ENCODE assay signal across 9 cellular contexts in the genomic region with DNA sequence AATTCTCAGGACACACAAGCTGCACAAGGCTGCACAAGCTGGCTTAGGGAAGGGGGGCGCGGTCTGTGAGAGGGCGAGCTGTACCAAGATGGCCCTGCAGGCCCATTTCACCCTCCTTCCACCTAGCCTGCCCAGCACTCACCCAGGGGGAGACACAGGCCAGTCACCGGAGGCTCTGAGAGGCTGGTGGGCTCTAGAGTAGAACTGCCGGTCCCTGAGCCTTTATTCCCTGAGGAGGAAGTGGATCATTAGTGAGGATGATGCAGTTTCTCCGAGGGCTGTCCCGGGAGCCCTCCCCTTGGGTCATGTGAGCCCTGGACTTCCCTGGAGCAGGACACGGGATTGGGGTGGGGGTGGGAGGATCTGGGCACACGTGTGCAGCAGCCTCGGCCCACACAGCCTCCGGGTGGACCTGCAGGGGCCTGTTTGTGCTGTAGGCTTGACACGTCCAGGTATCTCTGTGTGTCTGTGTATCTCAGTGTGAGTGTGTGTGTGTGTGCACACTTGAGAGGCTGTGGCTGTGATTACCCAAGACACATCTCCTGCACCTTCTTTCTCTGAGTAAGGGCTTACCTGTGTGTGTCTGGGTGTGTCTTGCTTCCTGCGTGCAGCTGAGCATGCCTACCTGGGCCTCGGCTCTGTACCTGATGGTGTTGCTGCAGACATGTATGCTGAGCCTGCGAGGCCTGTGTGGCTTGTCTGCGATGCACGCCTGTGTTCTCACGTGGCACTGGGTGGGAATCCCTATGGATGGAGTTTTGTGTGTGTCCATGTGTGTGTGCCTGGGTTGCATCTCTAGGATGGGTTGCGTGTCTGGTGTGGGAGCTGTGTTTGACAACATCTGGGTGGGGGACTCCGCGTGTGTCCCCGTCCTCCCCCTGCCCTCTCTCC. TPM values are rescaled to one million over a fixed set of nuclear protein-coding genes. Genes with fewer than 3 reads are reported as not detected.
A peak's percentile ranks its signal among the peaks of the same experiment; 100 is the strongest.
DNase-seq lines count a peak whose midpoint lies in the region; ATAC-seq, FAIRE-seq and TF ChIP-seq lines count a peak whose summit lies in the region.
"Had no signal": no experiment of that assay in that cellular context is flagged by ENCODE, and none has a peak within 500 bp of the region (broad histone marks: within the 10 kb centered on the region; RNA-seq: fewer than 3 reads in every experiment).

A gene (minus strand): TSS at position 195 of the 891 bp plus-strand sequence. CDS start 328 bp downstream, outside the sequence.

- peaks cover 31% of the 10 kb centered on the region for H3K4me1 Mint-ChIP-seq in activated naive CD8-positive, alpha-beta T cell treated with anti-CD3 and anti-CD28 coated beads, Interleukin-2, amount 10 ng/mL, durations not matched to agents 7 days and 5 days
- H3K4me1 Mint-ChIP-seq in stimulated activated effector memory CD8-positive, alpha-beta T cell treated with anti-CD3 and anti-CD28 coated beads, Interleukin-12 subunit alpha, Interleukin-12 subunit beta, amount 100 ng/mL, for 72 hours: peaks cover 22% of the 10 kb centered on the region

- dilution Hi-C loops in keratinocyte (cut with MboI; ENCODE audit: extremely low pct_ligation_motif_present, low sequenced_read_pairs): no loop called here

- H3K36me3 Mint-ChIP-seq in activated naive CD8-positive, alpha-beta T cell treated with anti-CD3 and anti-CD28 coated beads, Interleukin-2, amount 10 ng/mL, durations not matched to agents 7 days and 5 days: peaks cover 3% of the 10 kb centered on the region
- peaks cover 7% of the 10 kb centered on the region for H3K36me3 Mint-ChIP-seq in stimulated activated effector memory CD8-positive, alpha-beta T cell treated with anti-CD3 and anti-CD28 coated beads, Interleukin-12 subunit alpha, Interleukin-12 subunit beta, amount 100 ng/mL, for 72 hours

- H3K9me1 ChIP-seq in keratinocyte (ENCODE audit: control insufficient read depth, extremely low read depth, insufficient read depth, low read length): no peaks in the 10 kb centered on the region

- no peak within 1 kb of the TSS for H3K27ac ChIP-seq in HUES6 (ENCODE audit: low read depth, low read length)
- no peak within 1 kb of the TSS for H3K27ac ChIP-seq in keratinocyte (ENCODE audit: control insufficient read depth, insufficient read depth, low read length)

- H3K4me1 ChIP-seq in HUES6 (ENCODE audit: control insufficient read depth, insufficient read depth, low read length) (peaks cover 11% of the 10 kb centered on the region; the same call in 1 of the 2 replicates), keratinocyte (ENCODE audit: control insufficient read depth, extremely low read depth, insufficient read depth, low read length) (peaks cover 13% of the 10 kb centered on the region)

- peak within 1 kb of the TSS; percentile 60 for H3K4me3 Mint-ChIP-seq in activated naive CD8-positive, alpha-beta T cell treated with anti-CD3 and anti-CD28 coated beads, Interleukin-2, amount 10 ng/mL, durations not matched to agents 7 days and 5 days
- peak within 1 kb of the TSS; percentile 71 for H3K4me3 Mint-ChIP-seq in stimulated activated effector memory CD8-positive, alpha-beta T cell treated with anti-CD3 and anti-CD28 coated beads, Interleukin-12 subunit alpha, Interleukin-12 subunit beta, amount 100 ng/mL, for 72 hours

- H3K27ac Mint-ChIP-seq in activated naive CD8-positive, alpha-beta T cell treated with anti-CD3 and anti-CD28 coated beads, Interleukin-2, amount 10 ng/mL, durations not matched to agents 7 days and 5 days: peak within 1 kb of the TSS; percentile 36
- no peak within 1 kb of the TSS for H3K27ac Mint-ChIP-seq in stimulated activated effector memory CD8-positive, alpha-beta T cell treated with anti-CD3 and anti-CD28 coated beads, Interleukin-12 subunit alpha, Interleukin-12 subunit beta, amount 100 ng/mL, for 72 hours

- H3K27me3 ChIP-seq in HUES6 (ENCODE audit: control insufficient read depth, insufficient read depth, low read length) (no peaks in the 10 kb centered on the region; the same call in 1 of the 2 replicates), keratinocyte (ENCODE audit: control insufficient read depth, extremely low read depth, insufficient read depth, low read length) (no peaks in the 10 kb centered on the region)

- POLR2A ChIA-PET in activated naive CD8-positive, alpha-beta T cell treated with anti-CD3 and anti-CD28 coated beads, Interleukin-2, amount 10 ng/mL, durations not matched to agents 7 days and 5 days (lab: Charles Lee): interaction anchor here (0.5 to 1.6 kb wide), 5 partner anchors 16 to 1305 kb away, joined by 3 to 9 read pairs (median 7); a partner anchor contains a TSS

- H3K27me3 Mint-ChIP-seq in activated naive CD8-positive, alpha-beta T cell treated with anti-CD3 and anti-CD28 coated beads, Interleukin-2, amount 10 ng/mL, durations not matched to agents 7 days and 5 days: no peaks in the 10 kb centered on the region

- no peaks in the 10 kb centered on the region for H3K79me2 ChIP-seq in keratinocyte (ENCODE audit: control insufficient read depth, insufficient read depth, low read length)

- no peak for TF ChIP-seq CTCF in keratinocyte (optimal IDR thresholded peaks at IDR 0.05 in 1 of 3, IDR thresholded peaks at IDR 0.05 in 1 of 3, conservative IDR thresholded peaks at IDR 0.05 in 1 of 3; ENCODE audit: extremely low read depth in 1 of 3, insufficient read depth in 2 of 3, low read length in 3 of 3)

- peak within 1 kb of the TSS; percentile 81 for H2AFZ ChIP-seq in keratinocyte (ENCODE audit: control insufficient read depth, low read length)

- H3K9me3 ChIP-seq in HUES6 (ENCODE audit: control insufficient read depth, insufficient read depth, low read depth, low read length): no peaks in the 10 kb centered on the region
- H3K9me3 ChIP-seq in keratinocyte (ENCODE audit: control insufficient read depth, low read depth, low read length): no peaks in the 10 kb centered on the region

- FAIRE-seq in keratinocyte (lab: Jason Lieb, UNC): no peak

- H3K4me3 ChIP-seq in HUES6 (ENCODE audit: low read depth, low read length) (peak within 1 kb of the TSS; percentile 48; the same call in 1 of the 2 replicates), keratinocyte (ENCODE audit: control insufficient read depth in 2 of 3, extremely low read depth in 1 of 3, insufficient read depth in 2 of 3, low read depth in 1 of 3, low read length in 3 of 3) (peak within 1 kb of the TSS in 2 of 3 experiments; percentile 33)

- H3K4me2 ChIP-seq in keratinocyte (ENCODE audit: control insufficient read depth, extremely low read depth, insufficient read depth, low read depth, low read length): peak within 1 kb of the TSS; percentile 69

- H3K9me3 Mint-ChIP-seq in activated naive CD8-positive, alpha-beta T cell treated with anti-CD3 and anti-CD28 coated beads, Interleukin-2, amount 10 ng/mL, durations not matched to agents 7 days and 5 days: no peaks in the 10 kb centered on the region
- H3K9me3 Mint-ChIP-seq in stimulated activated effector memory CD8-positive, alpha-beta T cell treated with anti-CD3 and anti-CD28 coated beads, Interleukin-12 subunit alpha, Interleukin-12 subunit beta, amount 100 ng/mL, for 72 hours: no peaks in the 10 kb centered on the region

- H3K9ac ChIP-seq in HUES6 (ENCODE audit: low read length): no peak within 1 kb of the TSS
- no peak within 1 kb of the TSS for H3K9ac ChIP-seq in keratinocyte (ENCODE audit: control insufficient read depth, extremely low read depth, insufficient read depth, low read length)

- no peak for ATAC-seq in activated naive CD8-positive, alpha-beta T cell treated with anti-CD3 and anti-CD28 coated beads, Interleukin-2, amount 10 ng/mL, durations not matched to agents 7 days and 5 days (ENCODE audit: low read depth)
- ATAC-seq in stimulated activated effector memory CD8-positive, alpha-beta T cell treated with anti-CD3 and anti-CD28 coated beads, Interleukin-12 subunit alpha, Interleukin-12 subunit beta, amount 100 ng/mL, for 72 hours: no peak
- no peak for ATAC-seq in GM18907 (IDR thresholded peaks at IDR 0.05; ENCODE audit: unreplicated experiment)
- ATAC-seq in HG03571 (IDR thresholded peaks at IDR 0.05; ENCODE audit: unreplicated experiment): no peak

- DNase-seq in activated naive CD8-positive, alpha-beta T cell treated with anti-CD3 and anti-CD28 coated beads, Interleukin-2, amount 10 ng/mL, durations not matched to agents 7 days and 5 days: no peak
- DNase-seq in keratinocyte (ENCODE audit: low read depth, low spot score) (no peak), NCI-H1930 (lab: John Stamatoyannopoulos, UW) (no peak), globus pallidus (ENCODE audit: low spot score) (no peak)
- DNase-seq in stimulated activated effector memory CD8-positive, alpha-beta T cell treated with anti-CD3 and anti-CD28 coated beads, Interleukin-12 subunit alpha, Interleukin-12 subunit beta, amount 100 ng/mL, for 72 hours (ENCODE audit: low spot score in 2 of 2): no peak
- DNase-seq: NCI-H2081 had no signal

- H3K36me3 ChIP-seq in HUES6 (ENCODE audit: control insufficient read depth, insufficient read depth, low read length) (no peaks in the 10 kb centered on the region), keratinocyte (ENCODE audit: control insufficient read depth in 2 of 2, extremely low read depth in 1 of 2, insufficient read depth in 2 of 2, low read length in 2 of 2) (no peaks in the 10 kb centered on the region)

- H4K20me1 ChIP-seq in keratinocyte (ENCODE audit: control insufficient read depth, extremely low read depth, insufficient read depth, low read length): no peaks in the 10 kb centered on the region

RNA-seq across cellular contexts. Expression of the gene that starts here (rescaled TPM):
- 10 to 100 TPM; 32.0 to 35.0 TPM for total RNA-seq in activated naive CD8-positive, alpha-beta T cell treated with anti-CD3 and anti-CD28 coated beads, Interleukin-2, amount 10 ng/mL, durations not matched to agents 7 days and 5 days
- polyA plus RNA-seq in keratinocyte: 10.3 to 35.5 TPM (median 15.0 TPM) in 3 replicates
- 2.5 TPM for polyA plus RNA-seq in keratinocyte (2011; ENCODE audit: low read depth)
- polyA plus RNA-seq in keratinocyte (2011; cell fraction: cytosol; rRNA removed): 9.9 and 12.0 TPM in 2 replicates
- 12.5 and 18.0 TPM in 2 replicates for polyA plus RNA-seq in keratinocyte (2011; cell fraction: nucleus; rRNA removed)
- polyA plus RNA-seq in keratinocyte (2012; ENCODE audit: low replicate concordance): 3.9 and 8.7 TPM in 2 replicates
- polyA minus RNA-seq in keratinocyte: 5.9 to 24.7 TPM (median 9.1 TPM) in 3 replicates
- polyA minus RNA-seq in keratinocyte (2011; cell fraction: cytosol; rRNA and poly(A)+ RNA removed): 11.7 TPM
- 8.8 and 13.3 TPM in 2 replicates for polyA minus RNA-seq in keratinocyte (2011; cell fraction: nucleus; rRNA and poly(A)+ RNA removed)
